ENCODE assay signal across 13 cellular contexts in the genomic region with DNA sequence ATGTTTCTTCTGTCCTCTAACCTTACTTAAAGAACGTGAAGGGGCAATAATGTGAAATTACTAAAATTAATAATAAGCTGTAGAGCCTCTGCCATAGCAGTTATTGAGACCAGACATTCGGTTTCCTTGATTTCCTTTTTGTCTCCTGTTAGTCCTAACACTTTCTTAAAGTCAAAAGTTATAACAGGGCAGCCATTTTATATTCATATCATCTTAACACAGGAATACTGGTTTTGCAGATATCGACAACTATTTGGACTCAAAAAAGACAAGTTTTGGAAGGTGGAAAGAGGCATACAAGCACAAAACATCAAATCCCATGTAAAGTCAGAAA. TPM values are rescaled to one million over a fixed set of nuclear protein-coding genes. Genes with fewer than 3 reads are reported as not detected.
DNase-seq lines count a peak whose midpoint lies in the region; ATAC-seq and TF ChIP-seq lines count a peak whose summit lies in the region.
"Had no signal": no experiment of that assay in that cellular context is flagged by ENCODE, and none has a peak within 500 bp of the region (broad histone marks: within the 10 kb centered on the region; RNA-seq: fewer than 3 reads in every experiment).

No MANE protein-coding gene starts in this region.

- POLR2A ChIA-PET in naive thymus-derived CD4-positive, alpha-beta T cell (lab: Charles Lee), result interaction anchor here (0.6 to 3.2 kb wide), 8 partner anchors 15 to 113 kb away, joined by 3 to 55 read pairs (median 8); a partner anchor contains a TSS

- TF ChIP-seq CTCF in DND-41 (IDR thresholded peaks at IDR 0.05; ENCODE audit: borderline replicate concordance, extremely low read depth, low read length, poor library complexity, severe bottlenecking) (no peak), Loucy (conservative IDR thresholded peaks at IDR 0.05; ENCODE audit: low read length) (no peak), uterus (IDR thresholded peaks at IDR 0.05) (no peak)

- CTCF ChIA-PET in naive thymus-derived CD4-positive, alpha-beta T cell (lab: Charles Lee), result no interaction called here

- ATAC-seq in DND-41 (ENCODE audit: insufficient read depth, low read depth), result no peak
- no peak for ATAC-seq in natural killer cell treated with Interleukin-12 subunit alpha and Interleukin-12 subunit beta and Interleukin-15 and Interleukin-18, amount 100 ng/mL, for 72 hours
- ATAC-seq in naive thymus-derived CD4-positive, alpha-beta T cell, result no peak

- DNase-seq in DND-41 (no peak), adipocyte (ENCODE audit: low read depth) (no peak), midbrain (lab: John Stamatoyannopoulos, UW) (no peak), uterus (no peak)
- no peak for DNase-seq in natural killer cell treated with Interleukin-12 subunit alpha and Interleukin-12 subunit beta and Interleukin-15 and Interleukin-18, amount 100 ng/mL, for 72 hours (ENCODE audit: low spot score)
- no peak for DNase-seq in naive thymus-derived CD4-positive, alpha-beta T cell
- DNase-seq: activated effector memory CD4-positive, alpha-beta T cell treated with anti-CD3 and anti-CD28 coated beads, Interleukin-2, amount 50 U/mL, for 16 hours; cerebellar nuclear complex; NCI-H1417 treated with DMSO at 0.1 percent for 48 hours; NCI-H524 treated with DMSO at 0.1 percent for 48 hours; Right ventricle myocardium superior; sigmoid colon had no signal

- H2AFZ ChIP-seq in DND-41 (ENCODE audit: low read depth, low read length) (no peak overlapping the region), Loucy (ENCODE audit: low read length) (peak overlapping the region; percentile 37; the same call in 1 of the 2 replicates)

- H3K9me3 ChIP-seq in DND-41 (ENCODE audit: insufficient read depth, low read length, severe bottlenecking) (no peaks in the 10 kb centered on the region), Loucy (ENCODE audit: insufficient read depth, low read depth, low read length) (no peaks in the 10 kb centered on the region), adipocyte (ENCODE audit: control insufficient read depth, low read length) (no peaks in the 10 kb centered on the region), uterus (no peaks in the 10 kb centered on the region)
- H3K9me3 ChIP-seq in naive thymus-derived CD4-positive, alpha-beta T cell (ENCODE audit: control insufficient read depth in 2 of 3, low read length in 3 of 3), result no peaks in the 10 kb centered on the region
- H3K9me3 ChIP-seq: sigmoid colon had no signal

- no peaks in the 10 kb centered on the region for H3K27me3 Mint-ChIP-seq in natural killer cell treated with Interleukin-12 subunit alpha and Interleukin-12 subunit beta and Interleukin-15 and Interleukin-18, amount 100 ng/mL, for 72 hours
- peaks cover 0 to 21% (median 0%) of the 10 kb centered on the region in 5 donors for H3K27me3 Mint-ChIP-seq in naive thymus-derived CD4-positive, alpha-beta T cell

- intact Hi-C loops in uterus (cut with DNase I; ENCODE audit: low total_unique reads), result loop anchor here (10.0 kb wide), 1 partner anchor 74 kb away; a partner anchor contains a TSS
- intact Hi-C loops in naive thymus-derived CD4-positive, alpha-beta T cell (cut with micrococcal nuclease), result loop anchor here in 1 of 2 donors (5.0 kb wide), 2 partner anchors 1692 to 1717 kb away; a partner anchor contains a TSS

- H3K4me2 ChIP-seq in DND-41 (ENCODE audit: insufficient read depth, low read length) (peak overlapping the region; percentile 2; the same call in 1 of the 2 replicates), Loucy (ENCODE audit: low read depth, low read length, poor library complexity, severe bottlenecking) (peak overlapping the region; percentile 87)

- no peaks in the 10 kb centered on the region for H3K9me2 ChIP-seq in Loucy (replicated peaks; ENCODE audit: low read depth, low read length)

- peak overlapping the region; percentile 96 for H3K27ac ChIP-seq in DND-41 (ENCODE audit: low read length)
- no peak overlapping the region for H3K27ac ChIP-seq in uterus
- no peak overlapping the region for H3K27ac ChIP-seq in naive thymus-derived CD4-positive, alpha-beta T cell (ENCODE audit: low read depth, low read length)
- H3K27ac ChIP-seq: sigmoid colon had no signal

- H3K27me3 ChIP-seq in DND-41 (ENCODE audit: insufficient read depth, low read length, poor library complexity) (no peaks in the 10 kb centered on the region), Loucy (ENCODE audit: insufficient read depth, low read length, poor library complexity, severe bottlenecking) (peaks cover 6% of the 10 kb centered on the region), adipocyte (replicated peaks; ENCODE audit: control insufficient read depth, insufficient read depth, low read length) (no peaks in the 10 kb centered on the region), uterus (peaks cover 0 to 3% of the 10 kb centered on the region in 2 donors)
- no peaks in the 10 kb centered on the region for H3K27me3 ChIP-seq in naive thymus-derived CD4-positive, alpha-beta T cell (ENCODE audit: control insufficient read depth in 2 of 2, insufficient read depth in 2 of 2, low read length in 2 of 2)
- H3K27me3 ChIP-seq: sigmoid colon had no signal

- peaks cover 35% of the 10 kb centered on the region for H3K4me1 ChIP-seq in DND-41 (ENCODE audit: insufficient read depth, low read length)
- H3K4me1 ChIP-seq in Loucy (ENCODE audit: insufficient read depth, low read length, poor library complexity, severe bottlenecking), result peaks cover 23% of the 10 kb centered on the region
- H3K4me1 ChIP-seq in adipocyte (ENCODE audit: control insufficient read depth, insufficient read depth, low read length), result peaks cover 11% of the 10 kb centered on the region
- no peaks in the 10 kb centered on the region for H3K4me1 ChIP-seq in uterus
- H3K4me1 ChIP-seq in naive thymus-derived CD4-positive, alpha-beta T cell (ENCODE audit: control insufficient read depth in 2 of 2, insufficient read depth in 2 of 2, low read length in 2 of 2), result peaks cover 7 to 9% of the 10 kb centered on the region in 2 donors

- TF ChIP-seq POLR2A in uterus (IDR thresholded peaks at IDR 0.05), result no peak

- no peak overlapping the region for H3K4me3 ChIP-seq in DND-41 (ENCODE audit: low read depth in 1 of 2, low read length in 2 of 2)
- peak overlapping the region; percentile 1 for H3K4me3 ChIP-seq in Loucy (ENCODE audit: low read length, poor library complexity, severe bottlenecking)
- no peak overlapping the region for H3K4me3 ChIP-seq in adipocyte (ENCODE audit: low read length)
- no peak overlapping the region for H3K4me3 ChIP-seq in uterus
- H3K4me3 ChIP-seq in naive thymus-derived CD4-positive, alpha-beta T cell (ENCODE audit: low read length), result no peak overlapping the region
- H3K4me3 ChIP-seq: sigmoid colon had no signal

- H3F3A ChIP-seq in Loucy (ENCODE audit: low read depth), result peaks cover 29% of the 10 kb centered on the region

- H3K4me3 Mint-ChIP-seq in natural killer cell treated with Interleukin-12 subunit alpha and Interleukin-12 subunit beta and Interleukin-15 and Interleukin-18, amount 100 ng/mL, for 72 hours, result no peak overlapping the region
- H3K4me3 Mint-ChIP-seq in naive thymus-derived CD4-positive, alpha-beta T cell, result peak overlapping the region in 1 of 10 donors; percentile 61

- H3K9ac ChIP-seq in DND-41 (ENCODE audit: low read depth, low read length) (peak overlapping the region; percentile 84), Loucy (ENCODE audit: low read depth, low read length, poor library complexity, severe bottlenecking) (peak overlapping the region; percentile 100), adipocyte (ENCODE audit: low read length) (peak overlapping the region; percentile 37)

- H3K9me3 Mint-ChIP-seq in natural killer cell treated with Interleukin-12 subunit alpha and Interleukin-12 subunit beta and Interleukin-15 and Interleukin-18, amount 100 ng/mL, for 72 hours, result peaks cover 2% of the 10 kb centered on the region
- peaks cover 0 to 29% (median 0%) of the 10 kb centered on the region in 11 donors for H3K9me3 Mint-ChIP-seq in naive thymus-derived CD4-positive, alpha-beta T cell

- H3K27ac Mint-ChIP-seq in natural killer cell treated with Interleukin-12 subunit alpha and Interleukin-12 subunit beta and Interleukin-15 and Interleukin-18, amount 100 ng/mL, for 72 hours, result peak overlapping the region; percentile 76 to 99
- peak overlapping the region in 4 of 9 donors; percentile 66 to 99 (median 88) for H3K27ac Mint-ChIP-seq in naive thymus-derived CD4-positive, alpha-beta T cell

- peaks cover 17% of the 10 kb centered on the region for H4K20me1 ChIP-seq in DND-41 (ENCODE audit: insufficient read depth, low read length)
- peaks cover 14% of the 10 kb centered on the region for H4K20me1 ChIP-seq in Loucy (ENCODE audit: insufficient read depth, low read length, poor library complexity, severe bottlenecking)

- peaks cover 13% of the 10 kb centered on the region for H3K36me3 Mint-ChIP-seq in natural killer cell treated with Interleukin-12 subunit alpha and Interleukin-12 subunit beta and Interleukin-15 and Interleukin-18, amount 100 ng/mL, for 72 hours
- peaks cover 0 to 20% (median 8%) of the 10 kb centered on the region in 5 donors for H3K36me3 Mint-ChIP-seq in naive thymus-derived CD4-positive, alpha-beta T cell

- H3K36me3 ChIP-seq in DND-41 (ENCODE audit: insufficient read depth, low read length) (peaks cover 8% of the 10 kb centered on the region; the same call in 1 of the 2 replicates), Loucy (ENCODE audit: insufficient read depth, low read length) (no peaks in the 10 kb centered on the region), adipocyte (ENCODE audit: control insufficient read depth, insufficient read depth, low read length, severe bottlenecking) (no peaks in the 10 kb centered on the region), uterus (no peaks in the 10 kb centered on the region)
- H3K36me3 ChIP-seq in naive thymus-derived CD4-positive, alpha-beta T cell (ENCODE audit: control insufficient read depth in 2 of 3, insufficient read depth in 3 of 3, low read length in 3 of 3), result peaks cover 0 to 12% (median 0%) of the 10 kb centered on the region in 3 experiments
- H3K36me3 ChIP-seq: sigmoid colon had no signal

- H3K79me2 ChIP-seq in DND-41 (ENCODE audit: insufficient read depth, low read length), result peaks cover 18% of the 10 kb centered on the region
- H3K79me2 ChIP-seq in Loucy (ENCODE audit: insufficient read depth, low read length), result peaks cover 16% of the 10 kb centered on the region

- H3K4me1 Mint-ChIP-seq in natural killer cell treated with Interleukin-12 subunit alpha and Interleukin-12 subunit beta and Interleukin-15 and Interleukin-18, amount 100 ng/mL, for 72 hours (ENCODE audit: low read depth in 2 of 2), result peaks cover 31 to 37% of the 10 kb centered on the region in 2 donors
- H3K4me1 Mint-ChIP-seq in naive thymus-derived CD4-positive, alpha-beta T cell, result peaks cover 6 to 37% (median 15%) of the 10 kb centered on the region in 7 donors

RNA-seq across cellular contexts. Expression of gene HFE, which starts 33.5 kb away (rescaled TPM):
- total RNA-seq in natural killer cell treated with Interleukin-12 subunit alpha and Interleukin-12 subunit beta and Interleukin-15 and Interleukin-18, amount 100 ng/mL, for 72 hours, result 1 to 10 TPM in 1 of 2 donors, under 1 TPM in 1; 0.62 to 1.5 TPM
- 1 to 10 TPM; 1.2 to 8.4 (median 6.2) TPM for total RNA-seq in uterus
- 1 to 10 TPM; 1.5 to 4.6 (median 2.5) TPM for total RNA-seq in naive thymus-derived CD4-positive, alpha-beta T cell
- under 1 TPM; 0.65 to 0.85 TPM for polyA plus RNA-seq in naive thymus-derived CD4-positive, alpha-beta T cell

Comparison
In these comparisons a context has a peak if more than half of its experiments do, and no peak if none do; other contexts are left out.
1. H3K9ac ChIP-seq: peak in every context shown above with its lines; median percentile 100 in Loucy; 84 in DND-41; 37 in adipocyte.